In genomic region chr4:140152015-140152703, GRCh38 we compare ENCODE assay signal across 8 cellular contexts. TPM values are rescaled to one million over a fixed set of nuclear protein-coding genes. Genes with fewer than 3 reads are reported as not detected.
A peak's percentile ranks its signal among the peaks of the same experiment; 100 is the strongest.
DNase-seq lines count a peak whose midpoint lies in the region; ATAC-seq and TF ChIP-seq lines count a peak whose summit lies in the region.

No MANE protein-coding gene starts in this region.

- CTCF ChIA-PET in PC-3 (lab: Charles Lee), result interaction anchor here (0.6 kb wide), 1 partner anchor 249 kb away, joined by 3 read pairs; no protein-coding TSS in a partner anchor

- H3K9me3 Mint-ChIP-seq in neural crest cell, result no peaks in the 10 kb centered on the region

- H3K4me3 ChIP-seq in AG09309 (ENCODE audit: control insufficient read depth, low read depth, low read length), result peak overlapping the region; percentile 78
- H3K4me3 ChIP-seq in PC-3 (ENCODE audit: low read length), result peak overlapping the region; percentile 88
- peak overlapping the region; percentile 87 for H3K4me3 ChIP-seq in fibroblast of villous mesenchyme (ENCODE audit: low read depth, low read length)
- H3K4me3 ChIP-seq in stomach smooth muscle (ENCODE audit: low read length in 2 of 2), result peak overlapping the region; percentile 88 to 89

- H3F3A ChIP-seq in PC-3 (ENCODE audit: low read length, unreplicated experiment), result no peaks in the 10 kb centered on the region

- DNase-seq in AG09309 (ENCODE audit: low read depth) (no peak), HPDE6-E6E7 (ENCODE audit: extremely low spot score) (peak; percentile 71), PC-3 (peak; percentile 57), fibroblast of villous mesenchyme (ENCODE audit: low read depth) (no peak), neural crest cell (ENCODE audit: low read depth, low spot score) (peak; percentile 48), A172 (ENCODE audit: low spot score) (no peak)
- peak; percentile 45 to 59 for DNase-seq in activated T-helper 1 cell treated with anti-CD3 and anti-CD28 coated beads, Interleukin-2, amount 50 U/mL, for 16 hours (ENCODE audit: low read depth in 1 of 2, low spot score in 1 of 2)

- H3K36me3 ChIP-seq in PC-3 (ENCODE audit: low read depth, low read length) (no peaks in the 10 kb centered on the region), stomach smooth muscle (ENCODE audit: control insufficient read depth in 2 of 2, insufficient read depth in 2 of 2, low read length in 2 of 2) (no peaks in the 10 kb centered on the region)

- H3K27me3 ChIP-seq in PC-3 (ENCODE audit: low read length) (no peaks in the 10 kb centered on the region), stomach smooth muscle (ENCODE audit: control insufficient read depth in 1 of 2, insufficient read depth in 2 of 2, low read length in 2 of 2) (no peaks in the 10 kb centered on the region)

- H3K9me3 ChIP-seq in PC-3 (ENCODE audit: low read length) (no peaks in the 10 kb centered on the region), stomach smooth muscle (ENCODE audit: control insufficient read depth in 2 of 2, low read length in 2 of 2) (no peaks in the 10 kb centered on the region)

- TF ChIP-seq CTCF in AG09309 (IDR thresholded peaks at IDR 0.05; ENCODE audit: control insufficient read depth, insufficient read depth, low read depth, low read length, missing control alignments) (peak; percentile 10), PC-3 (conservative IDR thresholded peaks at IDR 0.05; ENCODE audit: low read depth, low read length) (peak; percentile 35), fibroblast of villous mesenchyme (IDR thresholded peaks at IDR 0.05; ENCODE audit: insufficient read depth, low read depth, low read length) (no peak), neural crest cell (conservative IDR thresholded peaks at IDR 0.05) (peak; percentile 51)

- H4K20me1 ChIP-seq in PC-3 (ENCODE audit: low read length), result no peaks in the 10 kb centered on the region

- H3K9ac ChIP-seq in PC-3 (ENCODE audit: low read length) (peak overlapping the region; percentile 96), stomach smooth muscle (ENCODE audit: low read length in 2 of 2) (peak overlapping the region; percentile 81 to 86)

- H3K4me1 Mint-ChIP-seq in neural crest cell, result peaks cover 46% of the 10 kb centered on the region

- H3K4me1 ChIP-seq in PC-3 (ENCODE audit: insufficient read depth, low read length), result peaks cover 8% of the 10 kb centered on the region
- H3K4me1 ChIP-seq in stomach smooth muscle (ENCODE audit: control insufficient read depth, insufficient read depth, low read length), result peaks cover 11% of the 10 kb centered on the region

- peaks cover 2% of the 10 kb centered on the region for H3K27me3 Mint-ChIP-seq in neural crest cell (ENCODE audit: low read depth)

- peak overlapping the region; percentile 96 for H3K4me2 ChIP-seq in PC-3 (ENCODE audit: low read length)

- H3K79me2 ChIP-seq in PC-3 (ENCODE audit: low read length), result peaks cover 42% of the 10 kb centered on the region

- ATAC-seq in PC-3, result peak; percentile 36

- no TSS peak for BruUV-seq in PC-3 (replicated peaks; lab: Mats Ljungman, UMichigan)

- POLR2A ChIA-PET in PC-3 (lab: Charles Lee; ENCODE audit: unreplicated experiment), result interaction anchor here (0.6 to 0.7 kb wide), 2 partner anchors 22 to 58 kb away, joined by 3 to 5 read pairs; no protein-coding TSS in a partner anchor

- peak overlapping the region; percentile 100 for H3K4me3 Mint-ChIP-seq in neural crest cell

- H3K27ac ChIP-seq in PC-3 (ENCODE audit: low read length) (peak overlapping the region; percentile 93), stomach smooth muscle (ENCODE audit: low read length) (peak overlapping the region; percentile 88)

- no peaks in the 10 kb centered on the region for H3K9me2 ChIP-seq in PC-3 (replicated peaks; ENCODE audit: low read length)

- peak overlapping the region; percentile 83 for H2AFZ ChIP-seq in PC-3 (ENCODE audit: low read length)

- intact Hi-C loops in PC-3 (cut with micrococcal nuclease), result loop anchor here (1.0 to 5.0 kb wide), 4 partner anchors 91 to 495 kb away; no protein-coding TSS in a partner anchor

- H3K36me3 Mint-ChIP-seq in neural crest cell (ENCODE audit: low read depth), result no peaks in the 10 kb centered on the region

- peak overlapping the region; percentile 92 for H3K27ac Mint-ChIP-seq in neural crest cell (ENCODE audit: unreplicated experiment)

RNA-seq across cellular contexts. Expression of gene MAML3, which starts 1.8 kb away (rescaled TPM):
- 3.9 and 4.3 TPM in 2 replicates for total RNA-seq in PC-3 (2014; rRNA removed)
- total RNA-seq in fibroblast of villous mesenchyme, result 4.2 and 6.5 TPM in 2 replicates
- 21.8 and 22.2 TPM in 2 replicates for total RNA-seq in neural crest cell
- total RNA-seq in A172 (2014; rRNA removed; shearing (Covaris generic)), result 0.07 and 0.14 TPM in 2 replicates

Comparison
In these comparisons a context has a peak if more than half of its experiments do, and no peak if none do; other contexts are left out.
1. DNase-seq: peak in HPDE6-E6E7 (single experiment), PC-3 (single experiment), activated T-helper 1 cell treated with anti-CD3 and anti-CD28 coated beads, Interleukin-2, amount 50 U/mL, for 16 hours (2 of 2) and neural crest cell (single experiment); none in AG09309 (single experiment), fibroblast of villous mesenchyme (single experiment) and A172 (single experiment).
2. Peak in every context shown above with its lines, with median percentiles within 50 percentile points of each other: H3K4me3 ChIP-seq.